In the genomic region with DNA sequence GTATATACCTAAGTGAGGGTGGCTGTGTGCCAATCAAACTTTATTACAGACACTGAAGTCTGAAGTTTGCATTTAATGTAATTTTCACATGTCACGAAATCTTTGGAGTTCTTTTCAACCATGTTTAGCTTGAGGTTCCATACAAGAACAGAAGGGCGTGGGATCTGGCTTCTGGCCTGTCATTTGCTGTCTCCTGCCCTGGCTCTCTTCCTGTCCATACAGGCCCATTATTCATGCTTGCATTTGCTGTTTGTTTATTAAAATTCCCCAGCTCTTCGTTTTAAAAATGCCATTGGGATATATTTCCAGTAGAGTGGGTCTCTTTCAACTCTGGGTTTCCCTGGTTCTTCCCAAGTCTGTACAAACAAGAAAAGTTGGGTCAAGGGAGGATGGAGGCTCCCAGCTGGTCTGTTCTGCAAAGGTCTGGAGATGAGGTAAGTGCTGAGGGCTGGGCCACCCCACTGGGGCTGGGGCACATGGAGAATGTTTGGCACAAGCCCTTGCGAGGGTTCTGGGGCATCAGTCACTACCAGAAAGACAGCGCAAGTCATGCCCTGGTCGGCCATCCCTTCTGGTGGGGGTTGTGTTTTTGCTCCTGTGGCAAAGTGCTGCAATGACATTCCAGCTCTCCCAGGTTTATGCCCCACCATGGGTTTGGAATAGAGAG, we compare ENCODE assay signal across 16 cellular contexts.
DNase-seq lines count a peak whose midpoint lies in the region; ATAC-seq, FAIRE-seq and TF ChIP-seq lines count a peak whose summit lies in the region.
"Had no signal": no experiment of that assay in that cellular context is flagged by ENCODE, and none has a peak within 500 bp of the region (broad histone marks: within the 10 kb centered on the region; RNA-seq: fewer than 3 reads in every experiment).

No MANE protein-coding gene starts in this region.

- 70% methylated on average over 6 of the region's 6 CpGs for WGBS in GM12878 (ENCODE audit: insufficient coverage, insufficient replicate concordance, low lambda C conversion rate, missing lambda C conversion rate)

- no peak overlapping the region for H3K4me3 ChIP-seq in AG10803 (ENCODE audit: low read length)
- H3K4me3 ChIP-seq in GM12878, result no peak overlapping the region
- H3K4me3 ChIP-seq in rectal smooth muscle tissue (ENCODE audit: low read length), result no peak overlapping the region
- no peak overlapping the region for H3K4me3 ChIP-seq in CD8-positive, alpha-beta memory T cell (ENCODE audit: low read length)

- peaks cover 2% of the 10 kb centered on the region; the same call in 2 of the 3 replicates for H3K9me3 ChIP-seq in GM12878 (replicated peaks; ENCODE audit: control insufficient read depth, insufficient read depth, low read length)
- H3K9me3 ChIP-seq in CD8-positive, alpha-beta memory T cell (ENCODE audit: low read length), result peaks cover 4% of the 10 kb centered on the region

- in situ Hi-C loops in GM12878 (cut with MboI), result no loop called here

- intact Hi-C loops in GM12878 (cut with micrococcal nuclease; ENCODE audit: unreplicated experiment), result no loop called here
- intact Hi-C loops in left cardiac atrium (cut with DNase I), result no loop called here
- intact Hi-C loops in activated T-helper 1 cell treated with anti-CD3 and anti-CD28 coated beads, Interleukin-12 subunit alpha, Interleukin-12 subunit beta, Interleukin-2, Interleukin-4 antibody, amounts not matched to agents 30 ng/mL and 10 ng/mL and 1 ng/mL, durations not matched to agents 14 hours and 24 hours and 36 hours (cut with micrococcal nuclease), result no loop called here

- H2AFZ ChIP-seq in GM12878 (ENCODE audit: control insufficient read depth, low read depth, low read length), result no peak overlapping the region

- POLR2A ChIA-PET in GM12878 (lab: Charles Lee), result no interaction called here
- POLR2A ChIA-PET in CD8-positive, alpha-beta memory T cell (lab: Charles Lee), result no interaction called here

- peaks cover 3% of the 10 kb centered on the region for H3K36me3 Mint-ChIP-seq in activated T-helper 1 cell treated with anti-CD3 and anti-CD28 coated beads, Interleukin-12 subunit alpha, Interleukin-12 subunit beta, Interleukin-2, Interleukin-4 antibody, amounts not matched to agents 30 ng/mL and 10 ng/mL and 1 ng/mL, durations not matched to agents 14 hours and 24 hours and 36 hours (ENCODE audit: low read depth)
- H3K36me3 Mint-ChIP-seq in CD8-positive, alpha-beta memory T cell, result peaks cover 0 to 25% (median 2%) of the 10 kb centered on the region in 3 donors
- H3K36me3 Mint-ChIP-seq: natural killer cell had no signal

- H3K4me2 ChIP-seq in GM12878 (ENCODE audit: control insufficient read depth, insufficient read depth), result no peak overlapping the region

- SMC1A ChIA-PET in GM12878 (lab: Charles Lee; ENCODE audit: uncharacterized antibody, unreplicated experiment), result interaction anchor here (0.6 kb wide), 1 partner anchor 90 kb away, joined by 3 read pairs; no protein-coding TSS in a partner anchor

- TF ChIP-seq POLR2A in GM12878 (IDR thresholded peaks at IDR 0.05; ENCODE audit: low read depth, low read length), result no peak

- TF ChIP-seq CTCF in AG10803 (conservative IDR thresholded peaks at IDR 0.05; ENCODE audit: low read length) (no peak), GM12878 (IDR thresholded peaks at IDR 0.05 in 2 of 3, conservative IDR thresholded peaks at IDR 0.05 in 1 of 3; ENCODE audit: control insufficient read depth in 2 of 3, extremely low read depth in 1 of 3, insufficient read depth in 1 of 3, low read depth in 3 of 3, low read length in 3 of 3) (no peak)

- H3K27me3 ChIP-seq in GM12878 (replicated peaks in 1 of 2; ENCODE audit: control insufficient read depth in 2 of 2, insufficient read depth in 2 of 2, low read length in 1 of 2) (no peaks in the 10 kb centered on the region), rectal smooth muscle tissue (ENCODE audit: control insufficient read depth, insufficient read depth, low read length) (no peaks in the 10 kb centered on the region)
- no peaks in the 10 kb centered on the region for H3K27me3 ChIP-seq in CD8-positive, alpha-beta memory T cell (ENCODE audit: insufficient read depth, low read length, poor library complexity, severe bottlenecking)

- peak; percentile 7 for FAIRE-seq in GM12878 (lab: Jason Lieb, UNC)
- FAIRE-seq: colon, islet of Langerhans had no signal

- H3K36me3 ChIP-seq in GM12878 (ENCODE audit: control insufficient read depth in 2 of 2, insufficient read depth in 2 of 2, low read length in 1 of 2), result no peaks in the 10 kb centered on the region
- no peaks in the 10 kb centered on the region for H3K36me3 ChIP-seq in rectal smooth muscle tissue (ENCODE audit: control insufficient read depth, insufficient read depth, low read length)
- H3K36me3 ChIP-seq in CD8-positive, alpha-beta memory T cell (ENCODE audit: insufficient read depth, low read length), result no peaks in the 10 kb centered on the region

- peaks cover 16% of the 10 kb centered on the region for H3K9me3 Mint-ChIP-seq in activated T-helper 1 cell treated with anti-CD3 and anti-CD28 coated beads, Interleukin-12 subunit alpha, Interleukin-12 subunit beta, Interleukin-2, Interleukin-4 antibody, amounts not matched to agents 30 ng/mL and 10 ng/mL and 1 ng/mL, durations not matched to agents 14 hours and 24 hours and 36 hours
- peaks cover 0 to 14% (median 12%) of the 10 kb centered on the region in 5 donors for H3K9me3 Mint-ChIP-seq in CD8-positive, alpha-beta memory T cell

- H4K20me1 ChIP-seq in GM12878 (ENCODE audit: control insufficient read depth, insufficient read depth), result no peaks in the 10 kb centered on the region

- ATAC-seq in GM12878, result no peak
- ATAC-seq in left cardiac atrium, result peak; percentile 37 to 54
- ATAC-seq: natural killer cell had no signal

- RAD21 ChIA-PET in GM12878 (lab: Charles Lee; ENCODE audit: unreplicated experiment), result no interaction called here

- H3K27me3 Mint-ChIP-seq in activated T-helper 1 cell treated with anti-CD3 and anti-CD28 coated beads, Interleukin-12 subunit alpha, Interleukin-12 subunit beta, Interleukin-2, Interleukin-4 antibody, amounts not matched to agents 30 ng/mL and 10 ng/mL and 1 ng/mL, durations not matched to agents 14 hours and 24 hours and 36 hours (ENCODE audit: insufficient read depth), result no peaks in the 10 kb centered on the region
- H3K27me3 Mint-ChIP-seq in CD8-positive, alpha-beta memory T cell, result peaks cover 0 to 3% of the 10 kb centered on the region in 2 donors
- H3K27me3 Mint-ChIP-seq: activated naive CD8-positive, alpha-beta T cell had no signal

- H3K4me1 ChIP-seq in GM12878 (ENCODE audit: control insufficient read depth, insufficient read depth, low read length) (no peaks in the 10 kb centered on the region), rectal smooth muscle tissue (ENCODE audit: control insufficient read depth, insufficient read depth, low read length) (peaks cover 18% of the 10 kb centered on the region)
- H3K4me1 ChIP-seq in CD8-positive, alpha-beta memory T cell (ENCODE audit: insufficient read depth, low read length), result no peaks in the 10 kb centered on the region

- no peak overlapping the region for H3K9ac ChIP-seq in GM12878 (ENCODE audit: control insufficient read depth, insufficient read depth, low read length)
- H3K9ac ChIP-seq in rectal smooth muscle tissue (ENCODE audit: low read length), result no peak overlapping the region

- H3K4me1 Mint-ChIP-seq in activated T-helper 1 cell treated with anti-CD3 and anti-CD28 coated beads, Interleukin-12 subunit alpha, Interleukin-12 subunit beta, Interleukin-2, Interleukin-4 antibody, amounts not matched to agents 30 ng/mL and 10 ng/mL and 1 ng/mL, durations not matched to agents 14 hours and 24 hours and 36 hours (ENCODE audit: low read depth), result no peaks in the 10 kb centered on the region
- no peaks in the 10 kb centered on the region for H3K4me1 Mint-ChIP-seq in CD8-positive, alpha-beta memory T cell
- H3K4me1 Mint-ChIP-seq: natural killer cell had no signal

- H3K27ac Mint-ChIP-seq in activated T-helper 1 cell treated with anti-CD3 and anti-CD28 coated beads, Interleukin-12 subunit alpha, Interleukin-12 subunit beta, Interleukin-2, Interleukin-4 antibody, amounts not matched to agents 30 ng/mL and 10 ng/mL and 1 ng/mL, durations not matched to agents 14 hours and 24 hours and 36 hours, result no peak overlapping the region
- no peak overlapping the region for H3K27ac Mint-ChIP-seq in CD8-positive, alpha-beta memory T cell
- H3K27ac Mint-ChIP-seq: activated naive CD8-positive, alpha-beta T cell; HFFc6; natural killer cell had no signal

- no peak overlapping the region for H3K4me3 Mint-ChIP-seq in activated T-helper 1 cell treated with anti-CD3 and anti-CD28 coated beads, Interleukin-12 subunit alpha, Interleukin-12 subunit beta, Interleukin-2, Interleukin-4 antibody, amounts not matched to agents 30 ng/mL and 10 ng/mL and 1 ng/mL, durations not matched to agents 14 hours and 24 hours and 36 hours
- no peak overlapping the region for H3K4me3 Mint-ChIP-seq in CD8-positive, alpha-beta memory T cell
- H3K4me3 Mint-ChIP-seq: activated naive CD8-positive, alpha-beta T cell; HFFc6; natural killer cell had no signal

- H3K79me2 ChIP-seq in GM12878 (ENCODE audit: control insufficient read depth, insufficient read depth, low read length), result no peaks in the 10 kb centered on the region

- TF ChIP-seq RAD21 in GM12878 (IDR thresholded peaks at IDR 0.05; ENCODE audit: insufficient read depth, low read depth, low read length), result no peak

- no peak for TF ChIP-seq EP300 in GM12878 (IDR thresholded peaks at IDR 0.05; ENCODE audit: borderline replicate concordance in 1 of 2, control insufficient read depth in 1 of 2, low read depth in 2 of 2, low read length in 2 of 2)

- H3K27ac ChIP-seq in GM12878 (ENCODE audit: control insufficient read depth, insufficient read depth), result no peak overlapping the region
- peak overlapping the region; percentile 68 for H3K27ac ChIP-seq in rectal smooth muscle tissue (ENCODE audit: low read depth, low read length)
- no peak overlapping the region for H3K27ac ChIP-seq in CD8-positive, alpha-beta memory T cell (ENCODE audit: low read depth, low read length)
- H3K27ac ChIP-seq: VCaP had no signal

- DNase-seq in AG10803 (ENCODE audit: low read depth), result peak; percentile 48
- no peak for DNase-seq in GM12878 (ENCODE audit: low read depth, low spot score)
- no peak for DNase-seq in left cardiac atrium
- no peak for DNase-seq in activated T-helper 1 cell treated with anti-CD3 and anti-CD28 coated beads, Interleukin-12 subunit alpha, Interleukin-12 subunit beta, Interleukin-2, Interleukin-4 antibody, amounts not matched to agents 30 ng/mL and 10 ng/mL and 1 ng/mL, durations not matched to agents 14 hours and 24 hours and 36 hours (ENCODE audit: low spot score)
- no peak for DNase-seq in SKM-1 treated with dmso at 0.1 percent for 144 hours (lab: John Stamatoyannopoulos, UW; ENCODE audit: unreplicated experiment)
- no peak for DNase-seq in NCI-H748 treated with DMSO at 0.1 percent for 48 hours (lab: John Stamatoyannopoulos, UW)
- DNase-seq in CD8-positive, alpha-beta memory T cell, result no peak
- DNase-seq: natural killer cell, NCI-H1048, SW 1271 had no signal

- no TSS peak for BruUV-seq in GM12878 (replicated peaks; lab: Mats Ljungman, UMichigan)

- CTCF ChIA-PET in GM12878 (lab: Yijun Ruan, JAX), result no interaction called here
- CTCF ChIA-PET in CD8-positive, alpha-beta memory T cell (lab: Charles Lee), result no interaction called here

TF ChIP-seq in GM12878, 131 proteins besides CTCF, POLR2A, EP300 and RAD21 (continues in another document):
- no peak for TF ChIP-seq TARDBP (IDR thresholded peaks at IDR 0.05; ENCODE audit: borderline replicate concordance)
